In the genomic region with DNA sequence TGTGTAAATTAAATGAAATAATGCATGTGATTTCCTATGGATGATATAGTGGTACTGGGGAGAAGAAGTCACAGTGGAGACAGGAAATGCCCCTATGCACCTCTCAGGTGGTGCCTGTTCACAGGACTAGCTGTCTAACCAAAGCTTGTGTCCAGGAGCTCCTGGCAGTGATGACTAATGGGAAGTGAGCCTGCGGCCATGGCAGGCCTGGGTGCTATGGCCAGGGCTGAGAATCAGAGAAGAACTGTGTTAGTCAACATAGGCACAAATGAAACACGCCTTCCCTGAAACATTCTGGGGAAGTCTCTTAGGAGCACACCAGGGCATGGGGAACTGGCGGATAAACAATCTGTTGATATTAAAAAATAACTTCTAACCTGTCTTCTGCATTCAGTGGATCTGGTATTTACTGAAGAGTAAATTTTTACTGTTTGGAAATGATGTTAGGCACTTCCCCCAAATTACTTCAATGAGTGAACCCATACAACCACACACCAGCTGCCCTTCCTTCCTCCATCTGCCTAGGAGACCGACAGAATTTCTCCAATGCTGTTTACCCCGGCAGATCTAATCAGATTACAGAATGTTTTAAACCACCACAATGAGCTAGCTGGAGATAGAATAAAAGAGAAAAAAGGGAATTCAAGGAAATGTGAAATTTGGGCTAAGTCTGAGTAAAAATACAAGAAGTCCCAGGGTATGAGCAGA, we compare ENCODE assay signal across 22 cellular contexts.
DNase-seq lines count a peak whose midpoint lies in the region; ATAC-seq and TF ChIP-seq lines count a peak whose summit lies in the region.
"Had no signal": no experiment of that assay in that cellular context is flagged by ENCODE, and none has a peak within 500 bp of the region (broad histone marks: within the 10 kb centered on the region; RNA-seq: fewer than 3 reads in every experiment).

No MANE protein-coding gene starts in this region.

- H3K36me3 Mint-ChIP-seq in glutamatergic neuron (ENCODE audit: unreplicated experiment): no peaks in the 10 kb centered on the region
- H3K36me3 Mint-ChIP-seq: activated naive CD8-positive, alpha-beta T cell treated with anti-CD3 and anti-CD28 coated beads, Interleukin-2, amount 10 ng/mL, durations not matched to agents 7 days and 5 days; CD8-positive, alpha-beta T cell; T-cell had no signal

- no peaks in the 10 kb centered on the region for H3K79me2 ChIP-seq in OCI-LY3 (ENCODE audit: low read length)

- no peak overlapping the region for H2AFZ ChIP-seq in OCI-LY3 (ENCODE audit: low read depth, low read length)

- in situ Hi-C loops in KBM-7 (cut with MboI; ENCODE audit: low pct_unique_long_range_greater_than_20kb, low sequenced_read_pairs): no loop called here

- intact Hi-C loops in posterior cingulate gyrus (cut with DNase I): no loop called here

- no peaks in the 10 kb centered on the region for H3K9me3 Mint-ChIP-seq in glutamatergic neuron (ENCODE audit: unreplicated experiment)
- H3K9me3 Mint-ChIP-seq: activated CD4-positive, alpha-beta T cell treated with anti-CD3 and anti-CD28 coated beads, Interleukin-2, amount 10 ng/mL, durations not matched to agents 24 days and 14 days; activated T-helper 2 cell treated with anti-CD3 and anti-CD28 coated beads, Interferon-gamma antibody, Interleukin-2, Interleukin-4, amounts not matched to agents 10 μg/mL and 5 μg/mL and 100 μg/mL, durations not matched to agents 14 hours and 24 hours and 36 hours; CD8-positive, alpha-beta T cell; T-cell had no signal

- no peak overlapping the region for H3K4me3 ChIP-seq in OCI-LY3 (ENCODE audit: low read length)
- H3K4me3 ChIP-seq: left ventricle myocardium inferior had no signal

- H3K4me1 Mint-ChIP-seq in glutamatergic neuron (ENCODE audit: low read depth, unreplicated experiment): peaks cover 9% of the 10 kb centered on the region
- H3K4me1 Mint-ChIP-seq: activated CD4-positive, alpha-beta T cell treated with anti-CD3 and anti-CD28 coated beads, Interleukin-2, amount 10 ng/mL, durations not matched to agents 24 days and 14 days; activated naive CD8-positive, alpha-beta T cell treated with anti-CD3 and anti-CD28 coated beads, Interleukin-2, amount 10 ng/mL, durations not matched to agents 7 days and 5 days had no signal

- peak overlapping the region; percentile 71 for H3K27ac Mint-ChIP-seq in glutamatergic neuron (ENCODE audit: unreplicated experiment)
- H3K27ac Mint-ChIP-seq: activated CD4-positive, alpha-beta T cell treated with anti-CD3 and anti-CD28 coated beads, Interleukin-2, amount 10 ng/mL, durations not matched to agents 24 days and 14 days; activated naive CD8-positive, alpha-beta T cell treated with anti-CD3 and anti-CD28 coated beads, Interleukin-2, amount 10 ng/mL, durations not matched to agents 7 days and 5 days; activated T-helper 2 cell treated with anti-CD3 and anti-CD28 coated beads, Interferon-gamma antibody, Interleukin-2, Interleukin-4, amounts not matched to agents 10 μg/mL and 5 μg/mL and 100 μg/mL, durations not matched to agents 14 hours and 24 hours and 36 hours; CD8-positive, alpha-beta T cell; progenitor cell of endocrine pancreas; T-cell had no signal

- H3K9ac ChIP-seq in OCI-LY3 (ENCODE audit: low read length): no peak overlapping the region

- no peaks in the 10 kb centered on the region for H4K20me1 ChIP-seq in OCI-LY3 (ENCODE audit: insufficient read depth, low read length)

- no peaks in the 10 kb centered on the region for H3K36me3 ChIP-seq in OCI-LY3 (replicated peaks; ENCODE audit: low read depth, low read length)
- H3K36me3 ChIP-seq: left ventricle myocardium inferior had no signal

- 0 out of 2 replicates have a peak, but pooled peaks cover 2% of the 10 kb centered on the region for H3K9me3 ChIP-seq in OCI-LY3 (ENCODE audit: insufficient read depth, low read length)
- H3K9me3 ChIP-seq: left ventricle myocardium inferior had no signal

- DNase-seq in CD1c-positive myeloid dendritic cell (ENCODE audit: extremely low spot score) (peak; percentile 76), KBM-7 (peak; percentile 4), glutamatergic neuron (no peak), posterior cingulate gyrus (no peak), NCI-H128 (lab: John Stamatoyannopoulos, UW; ENCODE audit: unreplicated experiment) (no peak)
- DNase-seq: activated CD4-positive, alpha-beta T cell treated with anti-CD3 and anti-CD28 coated beads, Interleukin-2, amount 10 ng/mL, durations not matched to agents 24 days and 14 days; activated naive CD8-positive, alpha-beta T cell treated with anti-CD3 and anti-CD28 coated beads, Interleukin-2, amount 10 ng/mL, durations not matched to agents 7 days and 5 days; CD8-positive, alpha-beta T cell; DMS79 treated with DMSO at 0.1 percent for 48 hours; head of caudate nucleus; left ventricle myocardium inferior; NCI-H187; NCI-H446 treated with DMSO at 0.1 percent for 48 hours; SHP77; stimulated activated CD4-positive, alpha-beta T cell treated with anti-CD3 and anti-CD28 coated beads, Interleukin-1b, Interleukin-23, amount 100 ng/mL, for 48 hours; stimulated activated naive CD4-positive, alpha-beta T cell; T-cell had no signal

- H3K4me2 ChIP-seq in OCI-LY3 (ENCODE audit: low read length): peak overlapping the region; percentile 66

- no peaks in the 10 kb centered on the region for H3K27me3 ChIP-seq in OCI-LY3 (ENCODE audit: low read depth, low read length)

- no peak overlapping the region for H3K27ac ChIP-seq in OCI-LY3 (ENCODE audit: low read length)
- H3K27ac ChIP-seq: left ventricle myocardium inferior had no signal

- peaks cover under 1% of the 10 kb centered on the region for H3K27me3 Mint-ChIP-seq in glutamatergic neuron (ENCODE audit: unreplicated experiment)
- H3K27me3 Mint-ChIP-seq: progenitor cell of endocrine pancreas had no signal

- H3K4me1 ChIP-seq in OCI-LY3 (ENCODE audit: low read length): peaks cover 21% of the 10 kb centered on the region
- H3K4me1 ChIP-seq: left ventricle myocardium inferior had no signal

- TF ChIP-seq CTCF in OCI-LY3 (IDR thresholded peaks at IDR 0.05; ENCODE audit: low read depth, low read length) (no peak), glutamatergic neuron (IDR thresholded peaks at IDR 0.05; ENCODE audit: partially characterized antibody, unreplicated experiment) (no peak)

- ATAC-seq in GM19452 (IDR thresholded peaks at IDR 0.05; ENCODE audit: unreplicated experiment) (no peak), HG02870 (IDR thresholded peaks at IDR 0.05; ENCODE audit: unreplicated experiment) (no peak)
- ATAC-seq: CD8-positive, alpha-beta T cell; T-cell had no signal

- H3K4me3 Mint-ChIP-seq in glutamatergic neuron (ENCODE audit: unreplicated experiment): no peak overlapping the region
- H3K4me3 Mint-ChIP-seq: activated CD4-positive, alpha-beta T cell treated with anti-CD3 and anti-CD28 coated beads, Interleukin-2, amount 10 ng/mL, durations not matched to agents 24 days and 14 days; activated naive CD8-positive, alpha-beta T cell treated with anti-CD3 and anti-CD28 coated beads, Interleukin-2, amount 10 ng/mL, durations not matched to agents 7 days and 5 days; CD8-positive, alpha-beta T cell; T-cell had no signal

Comparison
In these comparisons a context has a peak if more than half of its experiments do, and no peak if none do; other contexts are left out.
1. DNase-seq: peak in CD1c-positive myeloid dendritic cell (single experiment) and KBM-7 (single experiment); none in glutamatergic neuron (single experiment), posterior cingulate gyrus (0 of 10) and NCI-H128 (single experiment).